21 cellular contexts compared by ENCODE assay signal in genomic region chr7:92874567-92874966, GRCh38. TPM values are rescaled to one million over a fixed set of nuclear protein-coding genes. Genes with fewer than 3 reads are reported as not detected.
DNase-seq lines count a peak whose midpoint lies in the region; ATAC-seq and TF ChIP-seq lines count a peak whose summit lies in the region.
"Had no signal": no experiment of that assay in that cellular context is flagged by ENCODE, and none has a peak within 500 bp of the region (broad histone marks: within the 10 kb centered on the region; RNA-seq: fewer than 3 reads in every experiment).

No MANE protein-coding gene starts in this region.

- H3K4me1 Mint-ChIP-seq in natural killer cell treated with Interleukin-12 subunit alpha and Interleukin-12 subunit beta and Interleukin-15 and Interleukin-18, amount 100 ng/mL, for 72 hours (ENCODE audit: low read depth in 2 of 2) = peaks cover 34 to 36% of the 10 kb centered on the region in 2 donors
- H3K4me1 Mint-ChIP-seq in natural killer cell = no peaks in the 10 kb centered on the region
- H3K4me1 Mint-ChIP-seq in activated T-helper 1 cell treated with anti-CD3 and anti-CD28 coated beads, Interleukin-12 subunit alpha, Interleukin-12 subunit beta, Interleukin-2, Interleukin-4 antibody, amounts not matched to agents 30 ng/mL and 10 ng/mL and 1 ng/mL, durations not matched to agents 14 hours and 24 hours and 36 hours (ENCODE audit: low read depth) = peaks cover 52% of the 10 kb centered on the region
- peaks cover 51% of the 10 kb centered on the region for H3K4me1 Mint-ChIP-seq in stimulated activated naive CD8-positive, alpha-beta T cell treated with anti-CD3 and anti-CD28 coated beads, Interleukin-15, Interleukin-2, amounts not matched to agents 100 ng/mL and 50 ng/mL, for 24 hours (ENCODE audit: low read depth)

- no peaks in the 10 kb centered on the region for H3K4me1 ChIP-seq in effector memory CD4-positive, alpha-beta T cell (ENCODE audit: control insufficient read depth, insufficient read depth, low read length, poor library complexity, severe bottlenecking)
- H3K4me1 ChIP-seq: right atrium auricular region had no signal

- no peak overlapping the region for H3K27ac ChIP-seq in effector memory CD4-positive, alpha-beta T cell (ENCODE audit: insufficient read depth, low read length, poor library complexity, severe bottlenecking)
- H3K27ac ChIP-seq: hepatocyte, right atrium auricular region, VCaP had no signal

- TF ChIP-seq CTCF in natural killer cell (IDR thresholded peaks at IDR 0.05) (no peak), fibroblast of pulmonary artery (IDR thresholded peaks at IDR 0.05; ENCODE audit: low read length, missing control alignments) (no peak)

- H3K27me3 Mint-ChIP-seq in natural killer cell treated with Interleukin-12 subunit alpha and Interleukin-12 subunit beta and Interleukin-15 and Interleukin-18, amount 100 ng/mL, for 72 hours = no peaks in the 10 kb centered on the region
- no peaks in the 10 kb centered on the region for H3K27me3 Mint-ChIP-seq in natural killer cell (ENCODE audit: low read depth in 2 of 2)
- H3K27me3 Mint-ChIP-seq in activated T-helper 1 cell treated with anti-CD3 and anti-CD28 coated beads, Interleukin-12 subunit alpha, Interleukin-12 subunit beta, Interleukin-2, Interleukin-4 antibody, amounts not matched to agents 30 ng/mL and 10 ng/mL and 1 ng/mL, durations not matched to agents 14 hours and 24 hours and 36 hours (ENCODE audit: insufficient read depth) = no peaks in the 10 kb centered on the region
- peaks cover 11% of the 10 kb centered on the region for H3K27me3 Mint-ChIP-seq in stimulated activated naive CD8-positive, alpha-beta T cell treated with anti-CD3 and anti-CD28 coated beads, Interleukin-15, Interleukin-2, amounts not matched to agents 100 ng/mL and 50 ng/mL, for 24 hours

- H3K9me3 ChIP-seq in effector memory CD4-positive, alpha-beta T cell (ENCODE audit: control insufficient read depth, low read length) = no peaks in the 10 kb centered on the region

- peak overlapping the region; percentile 7 to 83 for H3K27ac Mint-ChIP-seq in natural killer cell treated with Interleukin-12 subunit alpha and Interleukin-12 subunit beta and Interleukin-15 and Interleukin-18, amount 100 ng/mL, for 72 hours
- no peak overlapping the region for H3K27ac Mint-ChIP-seq in natural killer cell
- peak overlapping the region; percentile 68 for H3K27ac Mint-ChIP-seq in activated T-helper 1 cell treated with anti-CD3 and anti-CD28 coated beads, Interleukin-12 subunit alpha, Interleukin-12 subunit beta, Interleukin-2, Interleukin-4 antibody, amounts not matched to agents 30 ng/mL and 10 ng/mL and 1 ng/mL, durations not matched to agents 14 hours and 24 hours and 36 hours
- peak overlapping the region; percentile 80 for H3K27ac Mint-ChIP-seq in stimulated activated naive CD8-positive, alpha-beta T cell treated with anti-CD3 and anti-CD28 coated beads, Interleukin-15, Interleukin-2, amounts not matched to agents 100 ng/mL and 50 ng/mL, for 24 hours

- no peak overlapping the region for H3K4me3 ChIP-seq in fibroblast of pulmonary artery (replicated peaks; ENCODE audit: low read depth, low read length)
- H3K4me3 ChIP-seq in effector memory CD4-positive, alpha-beta T cell (ENCODE audit: insufficient read depth, low read depth, low read length, poor library complexity, severe bottlenecking) = no peak overlapping the region
- H3K4me3 ChIP-seq: GM12878, hepatocyte, right atrium auricular region had no signal

- intact Hi-C loops in natural killer cell (cut with micrococcal nuclease) = no loop called here
- intact Hi-C loops in activated T-helper 1 cell treated with anti-CD3 and anti-CD28 coated beads, Interleukin-12 subunit alpha, Interleukin-12 subunit beta, Interleukin-2, Interleukin-4 antibody, amounts not matched to agents 30 ng/mL and 10 ng/mL and 1 ng/mL, durations not matched to agents 14 hours and 24 hours and 36 hours (cut with micrococcal nuclease) = loop anchor here (2.0 kb wide), 1 partner anchor 62 kb away; no protein-coding TSS in a partner anchor

- DNase-seq in natural killer cell treated with Interleukin-12 subunit alpha and Interleukin-12 subunit beta and Interleukin-15 and Interleukin-18, amount 100 ng/mL, for 72 hours (ENCODE audit: low spot score) = no peak
- DNase-seq in natural killer cell = no peak
- no peak for DNase-seq in activated T-helper 1 cell treated with anti-CD3 and anti-CD28 coated beads, Interleukin-12 subunit alpha, Interleukin-12 subunit beta, Interleukin-2, Interleukin-4 antibody, amounts not matched to agents 30 ng/mL and 10 ng/mL and 1 ng/mL, durations not matched to agents 14 hours and 24 hours and 36 hours (ENCODE audit: low spot score)
- DNase-seq in fibroblast of pulmonary artery (ENCODE audit: low read depth) = peak; percentile 61
- no peak for DNase-seq in effector memory CD4-positive, alpha-beta T cell
- no peak for DNase-seq in 8988T
- DNase-seq: activated CD8-positive, alpha-beta memory T cell treated with anti-CD3 and anti-CD28 coated beads, Interleukin-2, amount 50 U/mL, for 48 hours; activated naive CD4-positive, alpha-beta T cell; aorta; DMS153; NCI-H1694; NCI-H82; SHP77 treated with DMSO at 0.1 percent for 48 hours; stimulated activated CD4-positive, alpha-beta T cell treated with anti-CD3 and anti-CD28 coated beads, Interleukin-15, amount 100 ng/mL, for 24 hours had no signal

- H3K4me3 Mint-ChIP-seq in natural killer cell treated with Interleukin-12 subunit alpha and Interleukin-12 subunit beta and Interleukin-15 and Interleukin-18, amount 100 ng/mL, for 72 hours = peak overlapping the region; percentile 67
- H3K4me3 Mint-ChIP-seq in natural killer cell = no peak overlapping the region
- H3K4me3 Mint-ChIP-seq in activated T-helper 1 cell treated with anti-CD3 and anti-CD28 coated beads, Interleukin-12 subunit alpha, Interleukin-12 subunit beta, Interleukin-2, Interleukin-4 antibody, amounts not matched to agents 30 ng/mL and 10 ng/mL and 1 ng/mL, durations not matched to agents 14 hours and 24 hours and 36 hours = no peak overlapping the region
- H3K4me3 Mint-ChIP-seq in stimulated activated naive CD8-positive, alpha-beta T cell treated with anti-CD3 and anti-CD28 coated beads, Interleukin-15, Interleukin-2, amounts not matched to agents 100 ng/mL and 50 ng/mL, for 24 hours = no peak overlapping the region
- H3K4me3 Mint-ChIP-seq: CD14-positive monocyte had no signal

- H3K9me3 Mint-ChIP-seq in natural killer cell treated with Interleukin-12 subunit alpha and Interleukin-12 subunit beta and Interleukin-15 and Interleukin-18, amount 100 ng/mL, for 72 hours = peaks cover 11% of the 10 kb centered on the region
- no peaks in the 10 kb centered on the region for H3K9me3 Mint-ChIP-seq in natural killer cell
- H3K9me3 Mint-ChIP-seq in activated T-helper 1 cell treated with anti-CD3 and anti-CD28 coated beads, Interleukin-12 subunit alpha, Interleukin-12 subunit beta, Interleukin-2, Interleukin-4 antibody, amounts not matched to agents 30 ng/mL and 10 ng/mL and 1 ng/mL, durations not matched to agents 14 hours and 24 hours and 36 hours = peaks cover 13% of the 10 kb centered on the region
- H3K9me3 Mint-ChIP-seq in stimulated activated naive CD8-positive, alpha-beta T cell treated with anti-CD3 and anti-CD28 coated beads, Interleukin-15, Interleukin-2, amounts not matched to agents 100 ng/mL and 50 ng/mL, for 24 hours = peaks cover 9% of the 10 kb centered on the region

- peaks cover 17% of the 10 kb centered on the region for H3K36me3 Mint-ChIP-seq in natural killer cell treated with Interleukin-12 subunit alpha and Interleukin-12 subunit beta and Interleukin-15 and Interleukin-18, amount 100 ng/mL, for 72 hours
- H3K36me3 Mint-ChIP-seq in natural killer cell = no peaks in the 10 kb centered on the region
- H3K36me3 Mint-ChIP-seq in activated T-helper 1 cell treated with anti-CD3 and anti-CD28 coated beads, Interleukin-12 subunit alpha, Interleukin-12 subunit beta, Interleukin-2, Interleukin-4 antibody, amounts not matched to agents 30 ng/mL and 10 ng/mL and 1 ng/mL, durations not matched to agents 14 hours and 24 hours and 36 hours (ENCODE audit: low read depth) = peaks cover 12% of the 10 kb centered on the region
- peaks cover 8% of the 10 kb centered on the region for H3K36me3 Mint-ChIP-seq in stimulated activated naive CD8-positive, alpha-beta T cell treated with anti-CD3 and anti-CD28 coated beads, Interleukin-15, Interleukin-2, amounts not matched to agents 100 ng/mL and 50 ng/mL, for 24 hours (ENCODE audit: low read depth)
- H3K36me3 Mint-ChIP-seq: CD14-positive monocyte had no signal

- no peaks in the 10 kb centered on the region for H3K27me3 ChIP-seq in effector memory CD4-positive, alpha-beta T cell (replicated peaks; ENCODE audit: control insufficient read depth, insufficient read depth, low read length, poor library complexity, severe bottlenecking)
- H3K27me3 ChIP-seq: hepatocyte, right atrium auricular region had no signal

- ATAC-seq in natural killer cell treated with Interleukin-12 subunit alpha and Interleukin-12 subunit beta and Interleukin-15 and Interleukin-18, amount 100 ng/mL, for 72 hours = peak in 1 of 2 donors; percentile 56
- no peak for ATAC-seq in natural killer cell
- no peak for ATAC-seq in GM19463 (IDR thresholded peaks at IDR 0.05; ENCODE audit: unreplicated experiment)

- no peaks in the 10 kb centered on the region for H3K36me3 ChIP-seq in effector memory CD4-positive, alpha-beta T cell (ENCODE audit: control insufficient read depth, insufficient read depth, low read length)
- H3K36me3 ChIP-seq: right atrium auricular region had no signal

RNA-seq across cellular contexts. Expression of gene CDK6, which starts 38.2 kb away (rescaled TPM):
- 100 to 1,000 TPM; 278 to 404 TPM for total RNA-seq in natural killer cell treated with Interleukin-12 subunit alpha and Interleukin-12 subunit beta and Interleukin-15 and Interleukin-18, amount 100 ng/mL, for 72 hours
- 10 to 100 TPM; 41.1 to 46.3 (median 45.1) TPM for total RNA-seq in natural killer cell
- total RNA-seq in activated T-helper 1 cell treated with anti-CD3 and anti-CD28 coated beads, Interleukin-12 subunit alpha, Interleukin-12 subunit beta, Interleukin-2, Interleukin-4 antibody, amounts not matched to agents 30 ng/mL and 10 ng/mL and 1 ng/mL, durations not matched to agents 14 hours and 24 hours and 36 hours = 328 and 332 TPM in 2 replicates

Comparison
In these comparisons a context has a peak if more than half of its experiments do, and no peak if none do; other contexts are left out.
1. H3K27ac Mint-ChIP-seq: peak in natural killer cell treated with Interleukin-12 subunit alpha and Interleukin-12 subunit beta and Interleukin-15 and Interleukin-18, amount 100 ng/mL, for 72 hours (2 of 2), activated T-helper 1 cell treated with anti-CD3 and anti-CD28 coated beads, Interleukin-12 subunit alpha, Interleukin-12 subunit beta, Interleukin-2, Interleukin-4 antibody, amounts not matched to agents 30 ng/mL and 10 ng/mL and 1 ng/mL, durations not matched to agents 14 hours and 24 hours and 36 hours (single experiment) and stimulated activated naive CD8-positive, alpha-beta T cell treated with anti-CD3 and anti-CD28 coated beads, Interleukin-15, Interleukin-2, amounts not matched to agents 100 ng/mL and 50 ng/mL, for 24 hours (single experiment); none in natural killer cell (0 of 2).